Comparison of ENCODE assay signal across 1 cellular context in genomic region chr21:32414579-32415358, GRCh38.
TF ChIP-seq lines count a peak whose summit lies in the region.

No MANE protein-coding gene starts in this region.

TF ChIP-seq in IMR-90, 13 proteins besides CTCF, POLR2A, EP300 and RAD21:
- TF ChIP-seq CEBPB (IDR thresholded peaks at IDR 0.05; ENCODE audit: low read depth, low read length) (no peak), SMC3 (IDR thresholded peaks at IDR 0.05; ENCODE audit: low read depth, low read length) (peak; percentile 72), RFX5 (IDR thresholded peaks at IDR 0.05; ENCODE audit: low read depth, low read length) (no peak), FOS (IDR thresholded peaks at IDR 0.05; ENCODE audit: low read depth, low read length) (no peak)
TF ChIP-seq in IMR-90: peak in this region for 1.
